Comparison of ENCODE assay signal across 27 cellular contexts in genomic region chr10:7652121-7652520, GRCh38. TPM values are rescaled to one million over a fixed set of nuclear protein-coding genes. Genes with fewer than 3 reads are reported as not detected.
"Had no signal": no experiment of that assay in that cellular context is flagged by ENCODE, and none has a peak within 500 bp of the region (broad histone marks: within the 10 kb centered on the region; RNA-seq: fewer than 3 reads in every experiment).

No MANE protein-coding gene starts in this region.

- H3K4me1 ChIP-seq: ascending aorta, Peyer's patch had no signal

- H3K9me3 Mint-ChIP-seq: activated naive CD4-positive, alpha-beta T cell treated with anti-CD3 and anti-CD28 coated beads, Interleukin-2, amount 50 U/mL, for 72 hours; activated naive CD8-positive, alpha-beta T cell treated with anti-CD3 and anti-CD28 coated beads, Interleukin-2, amount 50 U/mL, for 24 hours; activated T-cell treated with anti-CD3 and anti-CD28 coated beads, Interleukin-2, amount 50 U/mL, for 24 hours; activated T-helper 1 cell treated with anti-CD3 and anti-CD28 coated beads, Interleukin-12 subunit alpha, Interleukin-12 subunit beta, Interleukin-2, Interleukin-4 antibody, amounts not matched to agents 30 ng/mL and 10 ng/mL and 1 ng/mL, durations not matched to agents 14 hours and 24 hours and 36 hours had no signal

- H3K27me3 ChIP-seq: ascending aorta, brain microvascular endothelial cell, Peyer's patch had no signal

- H3K4me3 Mint-ChIP-seq: activated CD8-positive, alpha-beta memory T cell treated with anti-CD3 and anti-CD28 coated beads, Interleukin-2, amount 10 ng/mL, durations not matched to agents 7 days and 5 days; activated naive CD8-positive, alpha-beta T cell treated with anti-CD3 and anti-CD28 coated beads, Interleukin-2, amount 50 U/mL, for 24 hours; activated T-cell treated with anti-CD3 and anti-CD28 coated beads, Interleukin-2, amount 50 U/mL, for 24 hours; activated T-helper 1 cell treated with anti-CD3 and anti-CD28 coated beads, Interleukin-12 subunit alpha, Interleukin-12 subunit beta, Interleukin-2, Interleukin-4 antibody, amounts not matched to agents 30 ng/mL and 10 ng/mL and 1 ng/mL, durations not matched to agents 14 hours and 24 hours and 36 hours; T-helper 17 cell; WTC11 had no signal

- H3K27ac ChIP-seq: ascending aorta, brain microvascular endothelial cell, Peyer's patch had no signal

- H3K36me3 ChIP-seq: ascending aorta, brain microvascular endothelial cell, Peyer's patch had no signal

- H3K9me3 ChIP-seq: ascending aorta, Peyer's patch had no signal

- H3K4me3 ChIP-seq: ascending aorta, Peyer's patch had no signal

- H3K27ac Mint-ChIP-seq: activated CD8-positive, alpha-beta memory T cell treated with anti-CD3 and anti-CD28 coated beads, Interleukin-2, amount 10 ng/mL, durations not matched to agents 7 days and 5 days; activated naive CD8-positive, alpha-beta T cell treated with anti-CD3 and anti-CD28 coated beads, Interleukin-2, amount 50 U/mL, for 24 hours; activated T-cell treated with anti-CD3 and anti-CD28 coated beads, Interleukin-2, amount 50 U/mL, for 24 hours; activated T-helper 1 cell treated with anti-CD3 and anti-CD28 coated beads, Interleukin-12 subunit alpha, Interleukin-12 subunit beta, Interleukin-2, Interleukin-4 antibody, amounts not matched to agents 30 ng/mL and 10 ng/mL and 1 ng/mL, durations not matched to agents 14 hours and 24 hours and 36 hours; T-helper 17 cell; WTC11 had no signal

- H3K4me1 Mint-ChIP-seq: activated CD8-positive, alpha-beta memory T cell treated with anti-CD3 and anti-CD28 coated beads, Interleukin-2, amount 10 ng/mL, durations not matched to agents 7 days and 5 days; activated naive CD8-positive, alpha-beta T cell treated with anti-CD3 and anti-CD28 coated beads, Interleukin-2, amount 50 U/mL, for 24 hours; T-helper 17 cell; WTC11 had no signal

- H3K36me3 Mint-ChIP-seq: activated CD8-positive, alpha-beta memory T cell treated with anti-CD3 and anti-CD28 coated beads, Interleukin-2, amount 10 ng/mL, durations not matched to agents 7 days and 5 days; activated naive CD4-positive, alpha-beta T cell treated with anti-CD3 and anti-CD28 coated beads, Interleukin-2, amount 50 U/mL, for 72 hours had no signal

- DNase-seq: activated CD4-positive, alpha-beta T cell treated with anti-CD3 and anti-CD28 coated beads for 48 hours; activated CD4-positive, alpha-beta T cell treated with anti-CD3 and anti-CD28 coated beads, Interleukin-2, amount 50 U/mL, for 4 hours; activated CD4-positive, CD25-positive, alpha-beta regulatory T cell treated with anti-CD3 and anti-CD28 coated beads, Interleukin-2, amount 50 U/mL, for 72 hours; activated CD8-positive, alpha-beta memory T cell treated with anti-CD3 and anti-CD28 coated beads, Interleukin-2, amount 10 ng/mL, durations not matched to agents 7 days and 5 days; activated effector memory CD4-positive, alpha-beta T cell treated with Interleukin-2 at 50 U/mL for 16 hours; activated naive CD4-positive, alpha-beta T cell treated with Interleukin-2 at 50 U/mL for 16 hours; activated naive CD8-positive, alpha-beta T cell treated with anti-CD3 and anti-CD28 coated beads, Interleukin-2, amount 50 U/mL, for 24 hours; activated T-cell treated with anti-CD3 and anti-CD28 coated beads, Interleukin-2, amount 50 U/mL, for 24 hours; amniotic stem cell; brain microvascular endothelial cell; cerebellar nuclear complex; Karpas-422; NCI-H1105 treated with DMSO at 0.1 percent for 48 hours; NCI-H1436 treated with DMSO at 0.1 percent for 48 hours; NCI-H187; NCI-H2081; NCI-H510A treated with DMSO at 0.1 percent for 48 hours; Peyer's patch; SHP77; T-helper 17 cell; T-helper 9 cell had no signal

- ATAC-seq: activated CD8-positive, alpha-beta memory T cell treated with anti-CD3 and anti-CD28 coated beads, Interleukin-2, amount 10 ng/mL, durations not matched to agents 7 days and 5 days; activated naive CD4-positive, alpha-beta T cell treated with anti-CD3 and anti-CD28 coated beads, Interleukin-2, amount 50 U/mL, for 72 hours; activated naive CD8-positive, alpha-beta T cell treated with anti-CD3 and anti-CD28 coated beads, Interleukin-2, amount 50 U/mL, for 24 hours; T-helper 17 cell; WTC11 had no signal

RNA-seq across cellular contexts. Expression of gene ITIH5, which starts 14.6 kb away (rescaled TPM):
- total RNA-seq: activated CD8-positive, alpha-beta memory T cell treated with anti-CD3 and anti-CD28 coated beads, Interleukin-2, amount 10 ng/mL, durations not matched to agents 7 days and 5 days; activated T-helper 1 cell treated with anti-CD3 and anti-CD28 coated beads, Interleukin-12 subunit alpha, Interleukin-12 subunit beta, Interleukin-2, Interleukin-4 antibody, amounts not matched to agents 30 ng/mL and 10 ng/mL and 1 ng/mL, durations not matched to agents 14 hours and 24 hours and 36 hours; T-helper 17 cell had no signal

RNA-seq across cellular contexts. Expression of gene ITIH2, which starts 51.0 kb away (rescaled TPM):
- total RNA-seq: activated CD8-positive, alpha-beta memory T cell treated with anti-CD3 and anti-CD28 coated beads, Interleukin-2, amount 10 ng/mL, durations not matched to agents 7 days and 5 days; activated naive CD4-positive, alpha-beta T cell treated with anti-CD3 and anti-CD28 coated beads, Interleukin-2, amount 50 U/mL, for 72 hours; activated T-helper 1 cell treated with anti-CD3 and anti-CD28 coated beads, Interleukin-12 subunit alpha, Interleukin-12 subunit beta, Interleukin-2, Interleukin-4 antibody, amounts not matched to agents 30 ng/mL and 10 ng/mL and 1 ng/mL, durations not matched to agents 14 hours and 24 hours and 36 hours; cardiac septum; Peyer's patch; SK-MEL-5; T-helper 17 cell had no signal
